In genomic region chr7:31764457-31764856, GRCh38 we compare ENCODE assay signal across 19 cellular contexts.
A peak's percentile ranks its signal among the peaks of the same experiment; 100 is the strongest.
DNase-seq lines count a peak whose midpoint lies in the region; ATAC-seq, FAIRE-seq and TF ChIP-seq lines count a peak whose summit lies in the region.
"Had no signal": no experiment of that assay in that cellular context is flagged by ENCODE, and none has a peak within 500 bp of the region (broad histone marks: within the 10 kb centered on the region; RNA-seq: fewer than 3 reads in every experiment).

No MANE protein-coding gene starts in this region.

- DNase-seq in HepG2 (ENCODE audit: low spot score) (no peak), right lobe of liver (no peak), RPMI7951 (ENCODE audit: low read depth) (peak; percentile 35), fibroblast of mammary gland (ENCODE audit: low read depth) (peak; percentile 12), body of pancreas (no peak), NCI-H2029 treated with DMSO at 0.1 percent for 48 hours (lab: John Stamatoyannopoulos, UW) (no peak), HPDE6-E6E7 (ENCODE audit: extremely low spot score) (no peak)
- DNase-seq: CD8-positive, alpha-beta T cell; DMS 273 treated with DMSO at 0.1 percent for 48 hours; DMS53; DND-41; GOT3; H9; KBM-7 had no signal

- no peaks in the 10 kb centered on the region for H3K79me2 ChIP-seq in HepG2 (ENCODE audit: insufficient read depth, low read length)

- TF ChIP-seq CTCF in HepG2 (CRISPR knock-in tag; IDR thresholded peaks at IDR 0.05): no peak
- no peak for TF ChIP-seq CTCF in right lobe of liver (IDR thresholded peaks at IDR 0.05)
- no peak for TF ChIP-seq CTCF in fibroblast of mammary gland (conservative IDR thresholded peaks at IDR 0.05; ENCODE audit: control insufficient read depth, insufficient read depth, low read depth, low read length)
- no peak for TF ChIP-seq CTCF in body of pancreas (IDR thresholded peaks at IDR 0.05)

- no peaks in the 10 kb centered on the region for H3K4me1 ChIP-seq in HepG2 (ENCODE audit: insufficient read depth, low read length)
- H3K4me1 ChIP-seq in right lobe of liver: no peaks in the 10 kb centered on the region
- H3K4me1 ChIP-seq in body of pancreas: no peaks in the 10 kb centered on the region

- no TSS peak for BruUV-seq in HepG2 (replicated peaks; lab: Mats Ljungman, UMichigan)

- FAIRE-seq in HepG2 (lab: Jason Lieb, UNC): no peak
- FAIRE-seq: G401.6, GM12891, GM19239 had no signal

- H3K9ac ChIP-seq in HepG2 (ENCODE audit: insufficient read depth, low read depth, low read length): no peak overlapping the region
- H3K9ac ChIP-seq: BLaER1 treated with 17β-estradiol and CSF1 and Interleukin-3, amounts not matched to agents 10 nM and 100 nM had no signal

- intact Hi-C loops in HepG2 (cut with micrococcal nuclease; ENCODE audit: unreplicated experiment): no loop called here
- intact Hi-C loops in right lobe of liver (cut with DNase I): no loop called here
- intact Hi-C loops in body of pancreas (cut with DNase I): no loop called here

- no peaks in the 10 kb centered on the region for H3K36me3 ChIP-seq in HepG2 (replicated peaks in 1 of 2; ENCODE audit: control insufficient read depth in 1 of 2, insufficient read depth in 2 of 2, low read length in 2 of 2)
- H3K36me3 ChIP-seq in right lobe of liver: no peaks in the 10 kb centered on the region
- H3K36me3 ChIP-seq in body of pancreas (replicated peaks in 1 of 2; ENCODE audit: insufficient read depth in 1 of 2, low read depth in 2 of 2): no peaks in the 10 kb centered on the region
- H3K36me3 ChIP-seq: BLaER1 treated with 17β-estradiol and CSF1 and Interleukin-3, amounts not matched to agents 10 nM and 100 nM had no signal

- H3K9me3 ChIP-seq in HepG2 (ENCODE audit: low read length) (no peaks in the 10 kb centered on the region), right lobe of liver (no peaks in the 10 kb centered on the region), body of pancreas (no peaks in the 10 kb centered on the region)
- H3K9me3 ChIP-seq: BLaER1 treated with 17β-estradiol and CSF1 and Interleukin-3, amounts not matched to agents 10 nM and 100 nM had no signal

- H2AFZ ChIP-seq in HepG2 (ENCODE audit: low read length): no peak overlapping the region

- no peak overlapping the region for H3K4me3 ChIP-seq in HepG2 (replicated peaks in 1 of 3; ENCODE audit: insufficient read depth in 1 of 3, low read depth in 2 of 3, low read length in 3 of 3)
- H3K4me3 ChIP-seq in right lobe of liver: no peak overlapping the region
- H3K4me3 ChIP-seq in fibroblast of mammary gland (ENCODE audit: control insufficient read depth, low read depth, low read length): no peak overlapping the region
- no peak overlapping the region for H3K4me3 ChIP-seq in body of pancreas
- H3K4me3 ChIP-seq: BLaER1 treated with 17β-estradiol and CSF1 and Interleukin-3, amounts not matched to agents 10 nM and 100 nM had no signal

- no peak for TF ChIP-seq EP300 in HepG2 (IDR thresholded peaks at IDR 0.05; ENCODE audit: low read depth in 2 of 2, low read length in 2 of 2)
- TF ChIP-seq EP300 in HepG2 (CRISPR knock-in tag; IDR thresholded peaks at IDR 0.05; ENCODE audit: borderline replicate concordance): no peak

- no peak for TF ChIP-seq RAD21 in HepG2 (CRISPR knock-in tag; IDR thresholded peaks at IDR 0.05)

- H3K27ac ChIP-seq in HepG2 (ENCODE audit: extremely low read length, insufficient read depth, low read length): no peak overlapping the region
- no peak overlapping the region for H3K27ac ChIP-seq in right lobe of liver
- H3K27ac ChIP-seq in body of pancreas: no peak overlapping the region
- H3K27ac ChIP-seq: 22Rv1; BLaER1 treated with 17β-estradiol and CSF1 and Interleukin-3, amounts not matched to agents 10 nM and 100 nM had no signal

- TF ChIP-seq POLR2A in HepG2 (IDR thresholded peaks at IDR 0.05; ENCODE audit: insufficient read depth in 1 of 2, low read depth in 2 of 2, low read length in 2 of 2): no peak
- no peak for TF ChIP-seq POLR2A in right lobe of liver (IDR thresholded peaks at IDR 0.05)
- no peak for TF ChIP-seq POLR2A in body of pancreas (IDR thresholded peaks at IDR 0.05)

- POLR2A ChIA-PET in HepG2 (lab: Yijun Ruan, JAX): no interaction called here

- H3K27me3 ChIP-seq in HepG2 (ENCODE audit: control insufficient read depth in 1 of 2, insufficient read depth in 2 of 2, low read length in 2 of 2) (no peaks in the 10 kb centered on the region), right lobe of liver (no peaks in the 10 kb centered on the region), body of pancreas (no peaks in the 10 kb centered on the region)
- H3K27me3 ChIP-seq: BLaER1 treated with 17β-estradiol and CSF1 and Interleukin-3, amounts not matched to agents 10 nM and 100 nM had no signal

- in situ Hi-C loops in HepG2 (cut with HindIII; ENCODE audit: extremely low pct_ligation_motif_present, low pct_unique_long_range_greater_than_20kb): no loop called here

- no peak for ATAC-seq in HepG2
- ATAC-seq in right lobe of liver: no peak
- ATAC-seq in body of pancreas: no peak
- ATAC-seq: CD8-positive, alpha-beta T cell had no signal

- no peaks in the 10 kb centered on the region for H4K20me1 ChIP-seq in HepG2 (ENCODE audit: insufficient read depth, low read length)
- H4K20me1 ChIP-seq: BLaER1 treated with 17β-estradiol and CSF1 and Interleukin-3, amounts not matched to agents 10 nM and 100 nM had no signal

- no peak overlapping the region for H3K4me2 ChIP-seq in HepG2 (ENCODE audit: low read depth, low read length)
- H3K4me2 ChIP-seq: BLaER1 treated with 17β-estradiol and CSF1 and Interleukin-3, amounts not matched to agents 10 nM and 100 nM had no signal

- WGBS in HepG2 (ENCODE audit: low lambda C conversion rate): 10% methylated on average over 4 of the region's 4 CpGs
- WGBS in right lobe of liver (ENCODE audit: insufficient coverage, low coverage, low lambda C conversion rate, missing lambda C conversion rate): 61% methylated on average over 4 of the region's 4 CpGs
- 48 to 62% methylated on average over 4 of the region's 4 CpGs for WGBS in body of pancreas, 2 donors

- CTCF ChIA-PET in HepG2 (lab: Yijun Ruan, JAX; ENCODE audit: low intra/inter-chr PET ratio, low total read pairs): no interaction called here

TF ChIP-seq in HepG2, 621 proteins besides CTCF, POLR2A, EP300 and RAD21:
- TF ChIP-seq MAFK (conservative IDR thresholded peaks at IDR 0.05 in 1 of 2, IDR thresholded peaks at IDR 0.05 in 1 of 2; ENCODE audit: low read length in 2 of 2) (peak; percentile 60 to 64), ZNF747 (CRISPR knock-in tag; IDR thresholded peaks at IDR 0.05; ENCODE audit: borderline replicate concordance) (no peak), MAFF (IDR thresholded peaks at IDR 0.05; ENCODE audit: low read depth, low read length) (peak; percentile 55; the same call in 1 of the 2 replicates), ZNF253 (CRISPR knock-in tag; IDR thresholded peaks at IDR 0.05; ENCODE audit: borderline replicate concordance) (no peak), NFE2L2 (IDR thresholded peaks at IDR 0.05; ENCODE audit: low read length) (peak; percentile 77), REXO4 (CRISPR knock-in tag; IDR thresholded peaks at IDR 0.05; ENCODE audit: borderline replicate concordance) (no peak)

Comparison
In these comparisons a context has a peak if more than half of its experiments do, and no peak if none do; other contexts are left out.
1. DNase-seq: peak in RPMI7951 (single experiment) and fibroblast of mammary gland (single experiment); none in HepG2 (single experiment), right lobe of liver (0 of 3), body of pancreas (0 of 4), NCI-H2029 treated with DMSO at 0.1 percent for 48 hours (single experiment) and HPDE6-E6E7 (single experiment).